In the genomic region with DNA sequence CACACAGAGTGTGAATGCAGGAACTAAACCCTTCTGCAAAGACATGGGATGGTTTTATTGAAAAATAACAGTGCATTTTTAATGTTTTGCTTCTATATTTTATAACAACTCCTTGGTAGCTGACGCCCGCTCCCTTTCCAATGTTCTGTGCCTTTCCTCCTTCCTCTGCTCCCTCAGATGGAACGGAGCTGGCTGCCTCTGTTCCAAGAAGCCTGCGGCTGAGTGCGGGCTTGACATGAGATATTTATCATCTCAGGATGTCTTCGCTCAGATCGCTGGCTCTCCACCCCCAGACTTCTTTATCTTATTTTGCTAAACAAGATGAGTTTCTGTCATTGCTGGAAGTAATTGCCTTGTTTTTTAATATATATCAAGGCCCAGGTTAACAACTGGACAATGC, we compare ENCODE assay signal across 18 cellular contexts.
DNase-seq lines count a peak whose midpoint lies in the region; ATAC-seq and TF ChIP-seq lines count a peak whose summit lies in the region.
"Had no signal": no experiment of that assay in that cellular context is flagged by ENCODE, and none has a peak within 500 bp of the region (broad histone marks: within the 10 kb centered on the region; RNA-seq: fewer than 3 reads in every experiment).

No MANE protein-coding gene starts in this region.

- H3K27ac Mint-ChIP-seq in activated naive CD8-positive, alpha-beta T cell: no peak overlapping the region
- no peak overlapping the region for H3K27ac Mint-ChIP-seq in activated naive CD8-positive, alpha-beta T cell treated with anti-CD3 and anti-CD28 coated beads for 36 hours
- H3K27ac Mint-ChIP-seq in chondrocyte (ENCODE audit: unreplicated experiment): peak overlapping the region; percentile 82
- H3K27ac Mint-ChIP-seq in naive thymus-derived CD8-positive, alpha-beta T cell: peak overlapping the region in 1 of 10 donors; percentile 79
- no peak overlapping the region for H3K27ac Mint-ChIP-seq in activated naive CD4-positive, alpha-beta T cell treated with anti-CD3 and anti-CD28 coated beads, Interleukin-2, amount 50 U/mL, for 72 hours
- H3K27ac Mint-ChIP-seq: HFFc6 had no signal

- H3K4me1 Mint-ChIP-seq in activated naive CD8-positive, alpha-beta T cell (ENCODE audit: low read depth): peaks cover 7% of the 10 kb centered on the region
- H3K4me1 Mint-ChIP-seq in activated naive CD8-positive, alpha-beta T cell treated with anti-CD3 and anti-CD28 coated beads for 36 hours: no peaks in the 10 kb centered on the region
- peaks cover 36% of the 10 kb centered on the region for H3K4me1 Mint-ChIP-seq in chondrocyte (ENCODE audit: low read depth)
- H3K4me1 Mint-ChIP-seq in naive thymus-derived CD8-positive, alpha-beta T cell: peaks cover 0 to 7% (median 4%) of the 10 kb centered on the region in 4 donors

- POLR2A ChIA-PET in naive thymus-derived CD8-positive, alpha-beta T cell (lab: Charles Lee): no interaction called here

- no peaks in the 10 kb centered on the region for H3K9me3 Mint-ChIP-seq in activated naive CD8-positive, alpha-beta T cell (ENCODE audit: low read depth)
- H3K9me3 Mint-ChIP-seq in activated naive CD8-positive, alpha-beta T cell treated with anti-CD3 and anti-CD28 coated beads for 36 hours: no peaks in the 10 kb centered on the region
- no peaks in the 10 kb centered on the region for H3K9me3 Mint-ChIP-seq in chondrocyte (ENCODE audit: low read depth)
- no peaks in the 10 kb centered on the region for H3K9me3 Mint-ChIP-seq in naive thymus-derived CD8-positive, alpha-beta T cell
- no peaks in the 10 kb centered on the region for H3K9me3 Mint-ChIP-seq in activated naive CD4-positive, alpha-beta T cell treated with anti-CD3 and anti-CD28 coated beads, Interleukin-2, amount 50 U/mL, for 72 hours

- no peak for TF ChIP-seq CTCF in chondrocyte (IDR thresholded peaks at IDR 0.05)

- H3K4me3 Mint-ChIP-seq in activated naive CD8-positive, alpha-beta T cell: peak overlapping the region; percentile 80
- H3K4me3 Mint-ChIP-seq in activated naive CD8-positive, alpha-beta T cell treated with anti-CD3 and anti-CD28 coated beads for 36 hours: no peak overlapping the region
- no peak overlapping the region for H3K4me3 Mint-ChIP-seq in chondrocyte (ENCODE audit: unreplicated experiment)
- H3K4me3 Mint-ChIP-seq in naive thymus-derived CD8-positive, alpha-beta T cell: peak overlapping the region in 8 of 10 donors; percentile 29 to 83 (median 77)
- H3K4me3 Mint-ChIP-seq: HFFc6 had no signal

- ATAC-seq in naive thymus-derived CD8-positive, alpha-beta T cell: no peak
- ATAC-seq in activated naive CD4-positive, alpha-beta T cell treated with anti-CD3 and anti-CD28 coated beads, Interleukin-2, amount 50 U/mL, for 72 hours: no peak

- no peaks in the 10 kb centered on the region for H3K36me3 Mint-ChIP-seq in activated naive CD8-positive, alpha-beta T cell
- no peaks in the 10 kb centered on the region for H3K36me3 Mint-ChIP-seq in activated naive CD8-positive, alpha-beta T cell treated with anti-CD3 and anti-CD28 coated beads for 36 hours
- no peaks in the 10 kb centered on the region for H3K36me3 Mint-ChIP-seq in chondrocyte (ENCODE audit: low read depth)
- no peaks in the 10 kb centered on the region for H3K36me3 Mint-ChIP-seq in naive thymus-derived CD8-positive, alpha-beta T cell
- no peaks in the 10 kb centered on the region for H3K36me3 Mint-ChIP-seq in activated naive CD4-positive, alpha-beta T cell treated with anti-CD3 and anti-CD28 coated beads, Interleukin-2, amount 50 U/mL, for 72 hours

- H3K27me3 Mint-ChIP-seq in activated naive CD8-positive, alpha-beta T cell: peaks cover 3% of the 10 kb centered on the region
- H3K27me3 Mint-ChIP-seq in activated naive CD8-positive, alpha-beta T cell treated with anti-CD3 and anti-CD28 coated beads for 36 hours: no peaks in the 10 kb centered on the region
- H3K27me3 Mint-ChIP-seq in chondrocyte (ENCODE audit: low read depth): no peaks in the 10 kb centered on the region
- peaks cover 0 to 14% (median 4%) of the 10 kb centered on the region in 5 donors for H3K27me3 Mint-ChIP-seq in naive thymus-derived CD8-positive, alpha-beta T cell

- DNase-seq in activated naive CD8-positive, alpha-beta T cell treated with anti-CD3 and anti-CD28 coated beads for 36 hours: no peak
- DNase-seq in chondrocyte (ENCODE audit: low spot score): no peak
- DNase-seq in naive thymus-derived CD8-positive, alpha-beta T cell: no peak
- no peak for DNase-seq in activated gamma-delta T cell (lab: John Stamatoyannopoulos, UW)
- no peak for DNase-seq in activated naive CD4-positive, alpha-beta T cell treated with anti-CD3 and anti-CD28 coated beads, Interleukin-2, amount 50 U/mL, for 72 hours (ENCODE audit: low spot score in 2 of 2)
- no peak for DNase-seq in NOMO-1 treated with DMSO at 0.1 percent for 48 hours (lab: John Stamatoyannopoulos, UW; ENCODE audit: unreplicated experiment)
- DNase-seq in DMS 273 treated with DMSO at 0.1 percent for 48 hours (lab: John Stamatoyannopoulos, UW): no peak
- DNase-seq: C1 segment of cervical spinal cord, GF-D8, HFFc6, KG1, NCI-H1105, NCI-H1694 treated with DMSO at 0.1 percent for 48 hours, NCI-H2171, NCI-H510A treated with DMSO at 0.1 percent for 48 hours, Peyer's patch, SHP77 had no signal

Comparison
In these comparisons a context has a peak if more than half of its experiments do, and no peak if none do; other contexts are left out.
1. H3K4me3 Mint-ChIP-seq: peak in activated naive CD8-positive, alpha-beta T cell (single experiment) and naive thymus-derived CD8-positive, alpha-beta T cell (8 of 10); none in activated naive CD8-positive, alpha-beta T cell treated with anti-CD3 and anti-CD28 coated beads for 36 hours (single experiment) and chondrocyte (single experiment).